In the genomic region with DNA sequence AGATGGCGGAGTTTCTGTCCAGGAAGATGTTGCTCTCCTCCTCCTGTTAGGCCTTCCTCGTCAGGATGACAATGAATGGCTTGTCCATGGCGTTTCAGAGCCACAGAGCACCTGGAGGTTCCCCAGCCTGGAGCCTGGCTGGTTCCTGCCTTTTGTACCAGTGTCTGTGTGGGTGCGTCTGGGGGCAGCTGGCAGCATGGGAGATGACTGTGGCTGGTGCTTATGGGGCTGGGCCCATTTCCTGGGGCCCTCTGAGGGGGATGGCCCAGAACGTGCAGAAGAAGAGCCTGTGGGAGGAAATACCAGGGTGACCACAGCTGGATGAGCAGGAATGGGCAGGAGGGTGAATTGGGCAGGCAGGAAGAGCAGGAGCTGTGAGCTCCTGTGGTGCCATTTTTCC, we compare ENCODE assay signal across 13 cellular contexts. TPM values are rescaled to one million over a fixed set of nuclear protein-coding genes. Genes with fewer than 3 reads are reported as not detected.
A peak's percentile ranks its signal among the peaks of the same experiment; 100 is the strongest.
DNase-seq lines count a peak whose midpoint lies in the region; ATAC-seq and TF ChIP-seq lines count a peak whose summit lies in the region.
"Had no signal": no experiment of that assay in that cellular context is flagged by ENCODE, and none has a peak within 500 bp of the region (broad histone marks: within the 10 kb centered on the region; RNA-seq: fewer than 3 reads in every experiment).

No MANE protein-coding gene starts in this region.

- H3K27ac ChIP-seq in IMR-90 (ENCODE audit: insufficient read depth, low read length), result no peak overlapping the region
- H3K27ac ChIP-seq in muscle layer of duodenum (ENCODE audit: low read length), result peak overlapping the region; percentile 69
- peak overlapping the region in 1 of 2 donors; percentile 53 for H3K27ac ChIP-seq in right atrium auricular region
- H3K27ac ChIP-seq: parathyroid adenoma had no signal

- H2BK120ac ChIP-seq in IMR-90 (ENCODE audit: low read depth, low read length), result peak overlapping the region; percentile 32; the same call in 1 of the 2 replicates

- peak overlapping the region; percentile 70; the same call in 1 of the 2 replicates for H2AK5ac ChIP-seq in IMR-90 (ENCODE audit: low read depth, low read length)

- no peaks in the 10 kb centered on the region for H3K36me3 ChIP-seq in IMR-90 (ENCODE audit: control insufficient read depth, insufficient read depth, low read length)
- H3K36me3 ChIP-seq in muscle layer of duodenum (ENCODE audit: control insufficient read depth in 1 of 2, insufficient read depth in 2 of 2, low read length in 2 of 2), result no peaks in the 10 kb centered on the region
- H3K36me3 ChIP-seq in right atrium auricular region, result no peaks in the 10 kb centered on the region

- H3K4me3 ChIP-seq in IMR-90 (ENCODE audit: insufficient read depth, low read depth, low read length), result no peak overlapping the region
- no peak overlapping the region for H3K4me3 ChIP-seq in muscle layer of duodenum (ENCODE audit: low read depth in 1 of 2, low read length in 2 of 2)
- H3K4me3 ChIP-seq in right atrium auricular region, result no peak overlapping the region

- no peak overlapping the region for H3K18ac ChIP-seq in IMR-90 (ENCODE audit: low read depth, low read length)

- no peak for TF ChIP-seq CTCF in CD14-positive monocyte (IDR thresholded peaks at IDR 0.05)
- no peak for TF ChIP-seq CTCF in IMR-90 (conservative IDR thresholded peaks at IDR 0.05; ENCODE audit: low read depth, low read length)
- no peak for TF ChIP-seq CTCF in WTC11 (IDR thresholded peaks at IDR 0.05)
- TF ChIP-seq CTCF in right atrium auricular region (IDR thresholded peaks at IDR 0.05), result no peak

- H3K9me1 ChIP-seq in IMR-90 (ENCODE audit: insufficient read depth, low read length), result peaks cover 20% of the 10 kb centered on the region

- dilution Hi-C loops in IMR-90 (cut with HindIII; ENCODE audit: low sequenced_read_pairs, unreplicated experiment), result no loop called here

- no peak overlapping the region for H2BK5ac ChIP-seq in IMR-90 (ENCODE audit: low read depth, low read length, poor library complexity, severe bottlenecking)

- peak overlapping the region; percentile 38; the same call in 1 of the 2 replicates for H3K23ac ChIP-seq in IMR-90 (ENCODE audit: low read depth, low read length)

- peak overlapping the region; percentile 99 to 100 (median 99) for H3K27ac Mint-ChIP-seq in CD14-positive monocyte
- H3K27ac Mint-ChIP-seq in central memory CD8-positive, alpha-beta T cell (ENCODE audit: low read depth), result peak overlapping the region; percentile 19
- H3K27ac Mint-ChIP-seq in WTC11, result no peak overlapping the region
- H3K27ac Mint-ChIP-seq: CD8-positive, alpha-beta memory T cell had no signal

- no peaks in the 10 kb centered on the region; the same call in 1 of the 2 replicates for H3K27me3 ChIP-seq in IMR-90 (ENCODE audit: control insufficient read depth, insufficient read depth, low read length)
- H3K27me3 ChIP-seq in muscle layer of duodenum (ENCODE audit: low read depth, low read length), result no peaks in the 10 kb centered on the region
- no peaks in the 10 kb centered on the region for H3K27me3 ChIP-seq in right atrium auricular region

- peak overlapping the region; percentile 46; the same call in 1 of the 2 replicates for H3K14ac ChIP-seq in IMR-90 (replicated peaks; ENCODE audit: low read depth, low read length)

- H3K4me2 ChIP-seq in IMR-90 (ENCODE audit: low read depth, low read length), result no peak overlapping the region

- H3K9me3 Mint-ChIP-seq in CD14-positive monocyte (peaks cover 0 to 2% (median 0%) of the 10 kb centered on the region in 7 donors), WTC11 (no peaks in the 10 kb centered on the region)
- H3K9me3 Mint-ChIP-seq in central memory CD8-positive, alpha-beta T cell, result no peaks in the 10 kb centered on the region
- H3K9me3 Mint-ChIP-seq: CD8-positive, alpha-beta memory T cell had no signal

- no TSS peak for BruUV-seq in IMR-90 (replicated peaks; lab: Mats Ljungman, UMichigan)

- no peak overlapping the region; the same call in 2 of the 3 replicates for H2BK15ac ChIP-seq in IMR-90 (ENCODE audit: low read depth, low read length)

- peak overlapping the region; percentile 71 for H2AFZ ChIP-seq in IMR-90 (replicated peaks; ENCODE audit: low read length, poor library complexity)
- H2AFZ ChIP-seq: parathyroid adenoma had no signal

- H3K27me3 Mint-ChIP-seq in CD14-positive monocyte (ENCODE audit: low read depth in 3 of 3), result peaks cover 0 to 5% (median 4%) of the 10 kb centered on the region in 3 donors
- peaks cover 29% of the 10 kb centered on the region for H3K27me3 Mint-ChIP-seq in central memory CD8-positive, alpha-beta T cell
- H3K27me3 Mint-ChIP-seq in WTC11 (ENCODE audit: low read depth), result peaks cover 17% of the 10 kb centered on the region

- no peak overlapping the region for H3K56ac ChIP-seq in IMR-90 (ENCODE audit: extremely low read depth, insufficient read depth, low read length)

- in situ Hi-C loops in IMR-90 (cut with MboI; ENCODE audit: low sequenced_read_pairs), result no loop called here

- H3K4me1 ChIP-seq in IMR-90 (ENCODE audit: control insufficient read depth, insufficient read depth, low read length) (peaks cover 15% of the 10 kb centered on the region), muscle layer of duodenum (ENCODE audit: control insufficient read depth in 1 of 2, insufficient read depth in 2 of 2, low read length in 2 of 2) (peaks cover 0 to 17% of the 10 kb centered on the region in 2 donors), right atrium auricular region (no peaks in the 10 kb centered on the region)
- H3K4me1 ChIP-seq: parathyroid adenoma had no signal

- no peaks in the 10 kb centered on the region for H3K79me1 ChIP-seq in IMR-90 (ENCODE audit: low read depth in 1 of 2, low read length in 2 of 2)

- no peak overlapping the region for H3K9ac ChIP-seq in IMR-90 (ENCODE audit: low read depth, low read length)
- H3K9ac ChIP-seq: parathyroid adenoma had no signal

- DNase-seq in CD14-positive monocyte (ENCODE audit: low spot score), result no peak
- DNase-seq in IMR-90, result peak; percentile 18
- DNase-seq in central memory CD8-positive, alpha-beta T cell (ENCODE audit: low spot score in 2 of 2), result no peak
- DNase-seq in stimulated activated naive CD8-positive, alpha-beta T cell treated with anti-CD3 and anti-CD28 coated beads, Interleukin-15, Interleukin-2, amounts not matched to agents 100 U/mL and 50 U/mL, for 24 hours, result no peak
- no peak for DNase-seq in WTC11 (ENCODE audit: low spot score)
- no peak for DNase-seq in right atrium auricular region (ENCODE audit: low spot score)
- DNase-seq: activated CD4-positive, CD25-positive, alpha-beta regulatory T cell; activated gamma-delta T cell; CD8-positive, alpha-beta memory T cell; NCI-H1694 had no signal

- H3K9me3 ChIP-seq in IMR-90 (ENCODE audit: control insufficient read depth, insufficient read depth, low read length), result no peaks in the 10 kb centered on the region
- H3K9me3 ChIP-seq in muscle layer of duodenum (ENCODE audit: control insufficient read depth in 1 of 2, low read length in 2 of 2), result no peaks in the 10 kb centered on the region
- no peaks in the 10 kb centered on the region for H3K9me3 ChIP-seq in right atrium auricular region

- no peaks in the 10 kb centered on the region for H4K20me1 ChIP-seq in IMR-90 (ENCODE audit: insufficient read depth, low read length)

- H4K91ac ChIP-seq in IMR-90 (ENCODE audit: insufficient read depth, low read depth, low read length), result no peak overlapping the region

- WGBS in IMR-90 (ENCODE audit: extremely low coverage in 2 of 2, insufficient read length in 1 of 2), 2 experiments, result 93% methylated on average over 2 of the region's 5 CpGs; no CpG with 5 or more reads in 1 of the 2 experiments

- intact Hi-C loops in CD14-positive monocyte (cut with micrococcal nuclease), result loop anchor here (5.0 to 10.0 kb wide), 2 partner anchors 43 to 115 kb away; partner anchors contain the start of genes CCDC15 (in 1 of the 2) and TMEM218 (in 1 of the 2)
- intact Hi-C loops in IMR-90 (cut with micrococcal nuclease), result no loop called here

- peak overlapping the region in 1 of 2 experiments; percentile 63; a peak in 2 of 4 replicates for H4K8ac ChIP-seq in IMR-90 (ENCODE audit: low read depth in 2 of 2, low read length in 2 of 2)

- CTCF ChIA-PET in IMR-90 (lab: Yijun Ruan, JAX) (interaction anchor here (0.6 to 1.5 kb wide), 2 partner anchors 10 to 264 kb away, joined by 3 to 5 read pairs; no protein-coding TSS in a partner anchor), WTC11 (lab: Charles Lee) (interaction anchor here (1.2 to 3.0 kb wide), 6 partner anchors 9 to 359 kb away, joined by 3 to 14 read pairs (median 6); no protein-coding TSS in a partner anchor)

- POLR2A ChIA-PET in IMR-90 (lab: Charles Lee; ENCODE audit: unreplicated experiment), result no interaction called here
- POLR2A ChIA-PET in WTC11 (lab: Charles Lee), result no interaction called here

- H3K4me1 Mint-ChIP-seq in CD14-positive monocyte (peaks cover 90% of the 10 kb centered on the region), WTC11 (peaks cover 16% of the 10 kb centered on the region)
- H3K4me1 Mint-ChIP-seq in central memory CD8-positive, alpha-beta T cell, result peaks cover 13% of the 10 kb centered on the region

- ATAC-seq in IMR-90 (ENCODE audit: low read depth) (peak; percentile 43; the same call in 1 of the 2 replicates), WTC11 (no peak), GM19452 (IDR thresholded peaks at IDR 0.05; ENCODE audit: unreplicated experiment) (no peak)
- no peak for ATAC-seq in central memory CD8-positive, alpha-beta T cell (replicated peaks; ENCODE audit: extremely low read depth, poor library complexity, severe bottlenecking)
- no peak for ATAC-seq in stimulated activated naive CD8-positive, alpha-beta T cell treated with anti-CD3 and anti-CD28 coated beads, Interleukin-15, Interleukin-2, amounts not matched to agents 100 U/mL and 50 U/mL, for 24 hours

- TF ChIP-seq POLR2A in IMR-90 (IDR thresholded peaks at IDR 0.05; ENCODE audit: low read depth, low read length), result no peak

- H3K4ac ChIP-seq in IMR-90 (ENCODE audit: low read depth, low read length), result peak overlapping the region; percentile 59; the same call in 1 of the 2 replicates

- peak overlapping the region; percentile 24 to 73 for H3K4me3 Mint-ChIP-seq in CD14-positive monocyte
- H3K4me3 Mint-ChIP-seq in central memory CD8-positive, alpha-beta T cell, result no peak overlapping the region
- H3K4me3 Mint-ChIP-seq in WTC11, result no peak overlapping the region
- H3K4me3 Mint-ChIP-seq: CD8-positive, alpha-beta memory T cell had no signal

- no peak overlapping the region for H4K5ac ChIP-seq in IMR-90 (ENCODE audit: low read depth, low read length)

- H2AK9ac ChIP-seq in IMR-90 (replicated peaks; ENCODE audit: low read depth, low read length, poor library complexity), result peak overlapping the region; percentile 31

- peaks cover 33 to 48% of the 10 kb centered on the region in 2 donors for H3K36me3 Mint-ChIP-seq in CD14-positive monocyte
- no peaks in the 10 kb centered on the region for H3K36me3 Mint-ChIP-seq in central memory CD8-positive, alpha-beta T cell (ENCODE audit: insufficient read depth)
- no peaks in the 10 kb centered on the region for H3K36me3 Mint-ChIP-seq in WTC11
- H3K36me3 Mint-ChIP-seq: CD8-positive, alpha-beta memory T cell had no signal

- H2BK20ac ChIP-seq in IMR-90 (ENCODE audit: low read depth, low read length), result no peak overlapping the region

- TF ChIP-seq RAD21 in IMR-90 (IDR thresholded peaks at IDR 0.05; ENCODE audit: low read length), result no peak

RNA-seq across cellular contexts. Expression of gene SLC37A2, which starts 6.7 kb away (rescaled TPM):
- polyA plus RNA-seq in CD14-positive monocyte (10 to 100 TPM; 70.8 to 81.5 TPM), IMR-90 (2012; rRNA removed) (1.1 and 1.5 TPM in 2 replicates)
- total RNA-seq in IMR-90 (2012; rRNA removed) (0.72 and 0.83 TPM in 2 replicates), WTC11 (2021) (1.3 to 2.2 TPM (median 2.1 TPM) in 3 replicates), right atrium auricular region (1 to 10 TPM; 2.0 to 4.2 TPM)
- 0.83 and 1.4 TPM in 2 replicates for polyA plus RNA-seq in IMR-90 (2012; cell fraction: cytosol; rRNA removed)
- polyA plus RNA-seq in IMR-90 (2012; cell fraction: nucleus; rRNA removed; ENCODE audit: low replicate concordance), result 2.5 and 4.2 TPM in 2 replicates

RNA-seq across cellular contexts. Expression of gene TMEM218, which starts 41.6 kb away (rescaled TPM):
- polyA plus RNA-seq in CD14-positive monocyte (10 to 100 TPM; 55.7 to 57.7 TPM), IMR-90 (2012; rRNA removed) (17.7 and 23.0 TPM in 2 replicates)
- total RNA-seq in IMR-90 (2012; rRNA removed) (19.4 and 24.4 TPM in 2 replicates), WTC11 (2021) (10.3 to 12.4 TPM (median 11.0 TPM) in 3 replicates), right atrium auricular region (10 to 100 TPM in 1 of 2 donors, 1 to 10 TPM in 1; 8.3 to 15.3 TPM)
- 22.3 and 22.4 TPM in 2 replicates for polyA plus RNA-seq in IMR-90 (2012; cell fraction: cytosol; rRNA removed)
- polyA plus RNA-seq in IMR-90 (2012; cell fraction: nucleus; rRNA removed; ENCODE audit: low replicate concordance), result 16.7 and 47.5 TPM in 2 replicates

Comparison
In these comparisons a context has a peak if more than half of its experiments do, and no peak if none do; other contexts are left out.
1. H3K4me3 Mint-ChIP-seq: peak in CD14-positive monocyte (2 of 2); none in central memory CD8-positive, alpha-beta T cell (single experiment) and WTC11 (single experiment).